1 cellular context compared by ENCODE assay signal in genomic region chr19:38506723-38507550, GRCh38.
A peak's percentile ranks its signal among the peaks of the same experiment; 100 is the strongest.
TF ChIP-seq lines count a peak whose summit lies in the region.

No MANE protein-coding gene starts in this region.

TF ChIP-seq in HEK293, 187 proteins besides CTCF, POLR2A, EP300 and RAD21 (continued from another document):
- TF ChIP-seq TSHZ1 (tag by site-specific recombination; IDR thresholded peaks at IDR 0.05; ENCODE audit: borderline replicate concordance) (no peak), ZNF404 (tag by site-specific recombination; IDR thresholded peaks at IDR 0.05) (no peak), BCL6B (tag by site-specific recombination; IDR thresholded peaks at IDR 0.05) (no peak), ZSCAN16 (tag by site-specific recombination; IDR thresholded peaks at IDR 0.05) (no peak), ZBTB21 (tag by site-specific recombination; IDR thresholded peaks at IDR 0.05) (no peak), OVOL3 (tag by site-specific recombination; IDR thresholded peaks at IDR 0.05) (no peak), KLF8 (tag by site-specific recombination; IDR thresholded peaks at IDR 0.05) (peak; percentile 99), ZNF785 (tag by site-specific recombination; IDR thresholded peaks at IDR 0.05) (no peak), ZNF311 (tag by site-specific recombination; IDR thresholded peaks at IDR 0.05; ENCODE audit: borderline replicate concordance) (no peak), GLI2 (tag by site-specific recombination; IDR thresholded peaks at IDR 0.05; ENCODE audit: borderline replicate concordance, low read depth) (no peak), ZNF155 (tag by site-specific recombination; IDR thresholded peaks at IDR 0.05) (no peak), ZNF121 (tag by site-specific recombination; IDR thresholded peaks at IDR 0.05) (no peak), ZNF292 (tag by site-specific recombination; IDR thresholded peaks at IDR 0.05; ENCODE audit: borderline replicate concordance, low read depth) (no peak), ZNF280C (tag by site-specific recombination; IDR thresholded peaks at IDR 0.05) (no peak), ZNF2 (tag by site-specific recombination; IDR thresholded peaks at IDR 0.05) (peak; percentile 63; the same call in 1 of the 2 replicates), ZSCAN18 (tag by site-specific recombination; IDR thresholded peaks at IDR 0.05) (no peak), ZNF37A (tag by site-specific recombination; IDR thresholded peaks at IDR 0.05) (no peak), ZNF324 (tag by site-specific recombination; IDR thresholded peaks at IDR 0.05) (0 out of 2 replicates have a peak, but pooled peaks have one; percentile 30), ZNF335 (tag by site-specific recombination; conservative IDR thresholded peaks at IDR 0.05) (peak; percentile 61), ZIC2 (tag by site-specific recombination; IDR thresholded peaks at IDR 0.05) (peak; percentile 79), ZNF16 (tag by site-specific recombination; IDR thresholded peaks at IDR 0.05; ENCODE audit: low read depth) (no peak), ZNF645 (tag by site-specific recombination; IDR thresholded peaks at IDR 0.05) (no peak), ZNF214 (tag by site-specific recombination; IDR thresholded peaks at IDR 0.05; ENCODE audit: borderline replicate concordance) (no peak), HOXC10 (CRISPR knock-in tag; IDR thresholded peaks at IDR 0.05) (no peak), OSR2 (tag by site-specific recombination; IDR thresholded peaks at IDR 0.05) (peak; percentile 47), ZNF560 (tag by site-specific recombination; IDR thresholded peaks at IDR 0.05; ENCODE audit: borderline replicate concordance) (no peak), ZSCAN4 (tag by site-specific recombination; IDR thresholded peaks at IDR 0.05) (no peak), ZNF350 (tag by site-specific recombination; IDR thresholded peaks at IDR 0.05) (no peak), ZNF10 (tag by site-specific recombination; IDR thresholded peaks at IDR 0.05) (no peak), PRDM1 (tag by site-specific recombination; IDR thresholded peaks at IDR 0.05) (no peak), PRDM4 (tag by site-specific recombination; IDR thresholded peaks at IDR 0.05) (no peak), ZNF140 (tag by site-specific recombination; IDR thresholded peaks at IDR 0.05) (no peak), ZNF169 (tag by site-specific recombination; IDR thresholded peaks at IDR 0.05) (no peak), ZNF398 (tag by site-specific recombination; IDR thresholded peaks at IDR 0.05) (no peak), MZF1 (tag by site-specific recombination; IDR thresholded peaks at IDR 0.05; ENCODE audit: borderline replicate concordance) (no peak), GFI1B (tag by site-specific recombination; IDR thresholded peaks at IDR 0.05) (no peak)
